ENCODE assay signal across 1 cellular context in genomic region chr19:40596608-40597328, GRCh38.
TF ChIP-seq lines count a peak whose summit lies in the region.

No MANE protein-coding gene starts in this region.

TF ChIP-seq in WTC11, 78 proteins besides CTCF, POLR2A, EP300 and RAD21 (continued from another document and continues in another):
- TF ChIP-seq STAT6 (CRISPR knock-in tag; conservative IDR thresholded peaks at IDR 0.05; ENCODE audit: low read depth) (no peak), MLX (CRISPR knock-in tag; IDR thresholded peaks at IDR 0.05) (no peak), ZNF138 (CRISPR knock-in tag; conservative IDR thresholded peaks at IDR 0.05) (0 out of 2 replicates have a peak, but pooled peaks have one; percentile 68), E2F1 (CRISPR knock-in tag; IDR thresholded peaks at IDR 0.05) (no peak), ZBTB43 (CRISPR knock-in tag; IDR thresholded peaks at IDR 0.05) (peak; percentile 51; the same call in 1 of the 2 replicates), ATF6 (CRISPR knock-in tag; IDR thresholded peaks at IDR 0.05) (no peak), ZNF281 (CRISPR knock-in tag; IDR thresholded peaks at IDR 0.05) (0 out of 2 replicates have a peak, but pooled peaks have one; percentile 22), TP53 (CRISPR knock-in tag; IDR thresholded peaks at IDR 0.05) (peak; percentile 81; the same call in 1 of the 2 replicates), HMGXB4 (CRISPR knock-in tag; IDR thresholded peaks at IDR 0.05) (peak; percentile 53; the same call in 1 of the 2 replicates), E2F5 (CRISPR knock-in tag; IDR thresholded peaks at IDR 0.05) (0 out of 2 replicates have a peak, but pooled peaks have one; percentile 67), TEAD1 (CRISPR knock-in tag; IDR thresholded peaks at IDR 0.05) (peak; percentile 69; the same call in 1 of the 2 replicates), ZNF425 (CRISPR knock-in tag; conservative IDR thresholded peaks at IDR 0.05) (no peak), TCF7 (CRISPR knock-in tag; IDR thresholded peaks at IDR 0.05; ENCODE audit: low read depth) (no peak), ZNF263 (CRISPR knock-in tag; IDR thresholded peaks at IDR 0.05; ENCODE audit: low read depth) (0 out of 2 replicates have a peak, but pooled peaks have one; percentile 48), CREM (CRISPR knock-in tag; IDR thresholded peaks at IDR 0.05) (no peak; the same call in 1 of the 2 replicates), NFYB (CRISPR knock-in tag; conservative IDR thresholded peaks at IDR 0.05; ENCODE audit: low read depth) (peak; percentile 57), ZNF232 (CRISPR knock-in tag; IDR thresholded peaks at IDR 0.05) (peak; percentile 71; the same call in 1 of the 2 replicates), RORB (CRISPR knock-in tag; IDR thresholded peaks at IDR 0.05) (no peak), GRHL2 (CRISPR knock-in tag; IDR thresholded peaks at IDR 0.05; ENCODE audit: insufficient replicate concordance, severe bottlenecking) (no peak), FOXP4 (CRISPR knock-in tag; IDR thresholded peaks at IDR 0.05) (peak; percentile 79; the same call in 1 of the 2 replicates), ETV6 (CRISPR knock-in tag; IDR thresholded peaks at IDR 0.05) (no peak), E2F4 (CRISPR knock-in tag; IDR thresholded peaks at IDR 0.05; ENCODE audit: borderline replicate concordance, low read depth) (no peak), PRDM15 (CRISPR knock-in tag; IDR thresholded peaks at IDR 0.05) (no peak), ZBTB21 (CRISPR knock-in tag; IDR thresholded peaks at IDR 0.05; ENCODE audit: borderline replicate concordance) (peak; percentile 72; the same call in 1 of the 2 replicates), USF1 (CRISPR knock-in tag; IDR thresholded peaks at IDR 0.05) (peak; percentile 18; the same call in 1 of the 2 replicates)
